20 cellular contexts compared by ENCODE assay signal in genomic region chr9:89945133-89945532, GRCh38.
DNase-seq lines count a peak whose midpoint lies in the region; ATAC-seq and TF ChIP-seq lines count a peak whose summit lies in the region.
"Had no signal": no experiment of that assay in that cellular context is flagged by ENCODE, and none has a peak within 500 bp of the region (broad histone marks: within the 10 kb centered on the region; RNA-seq: fewer than 3 reads in every experiment).

No MANE protein-coding gene starts in this region.

- in situ Hi-C loops in GM23248 (cut with MboI) = no loop called here

- H3K4me1 Mint-ChIP-seq in chondrocyte (ENCODE audit: low read depth) (peaks cover 11% of the 10 kb centered on the region), osteocyte (ENCODE audit: unreplicated experiment) (no peaks in the 10 kb centered on the region)

- ATAC-seq in HG02642 (IDR thresholded peaks at IDR 0.05; ENCODE audit: poor library complexity, unreplicated experiment) = no peak

- H3K9me3 ChIP-seq in GM23248 (ENCODE audit: low read depth) = no peaks in the 10 kb centered on the region
- H3K9me3 ChIP-seq: ascending aorta, testis had no signal

- DNase-seq in HEK293T (ENCODE audit: extremely low spot score) = peak; percentile 43
- DNase-seq in chondrocyte (ENCODE audit: low spot score) = no peak
- DNase-seq in osteocyte (ENCODE audit: extremely low spot score, unreplicated experiment) = peak; percentile 44
- DNase-seq in NCI-H1417 (lab: John Stamatoyannopoulos, UW) = no peak
- DNase-seq in GM23248 = no peak
- DNase-seq: activated CD4-positive, alpha-beta T cell treated with anti-CD3 and anti-CD28 coated beads for 4 hours; activated naive CD4-positive, alpha-beta T cell treated with Interleukin-2 at 50 U/mL for 16 hours; DMS53; head of caudate nucleus; NCI-H1694 treated with DMSO at 0.1 percent for 48 hours; NCI-H446; nucleus accumbens; SIG-M5; stimulated activated CD4-positive, alpha-beta T cell treated with anti-CD3 and anti-CD28 coated beads, Interleukin-4, amount 100 ng/mL, for 24 hours; stimulated activated CD8-positive, alpha-beta memory T cell treated with anti-CD3 and anti-CD28 coated beads, Interleukin-4, amount 100 ng/mL, for 48 hours; T-helper 9 cell; testis had no signal

- H3K4me2 ChIP-seq in GM23248 (ENCODE audit: unreplicated experiment) = no peak overlapping the region

- H3K27ac ChIP-seq in GM23248 = no peak overlapping the region
- H3K27ac ChIP-seq: ascending aorta, testis had no signal

- peaks cover 13% of the 10 kb centered on the region for H3K27me3 Mint-ChIP-seq in chondrocyte (ENCODE audit: low read depth)
- peaks cover 9% of the 10 kb centered on the region for H3K27me3 Mint-ChIP-seq in osteocyte (ENCODE audit: unreplicated experiment)

- H3K9me2 ChIP-seq in GM23248 (ENCODE audit: insufficient read depth) = no peaks in the 10 kb centered on the region

- H3K27me3 ChIP-seq in GM23248 (replicated peaks; ENCODE audit: insufficient read depth) = no peaks in the 10 kb centered on the region; the same call in 1 of the 2 replicates
- H3K27me3 ChIP-seq: ascending aorta, testis had no signal

- H3K27ac Mint-ChIP-seq in chondrocyte (ENCODE audit: unreplicated experiment) = no peak overlapping the region
- H3K27ac Mint-ChIP-seq in osteocyte (ENCODE audit: unreplicated experiment) = no peak overlapping the region

- H3K4me3 ChIP-seq in GM23248 = no peak overlapping the region
- H3K4me3 ChIP-seq: ascending aorta, testis had no signal

- CTCF ChIA-PET in HEK293T (lab: Yijun Ruan, JAX) = no interaction called here

- POLR2A ChIA-PET in HEK293T (lab: Yijun Ruan, JAX) = no interaction called here

- H3K9ac ChIP-seq in GM23248 = no peak overlapping the region

- H3K36me3 Mint-ChIP-seq in chondrocyte (ENCODE audit: low read depth) (no peaks in the 10 kb centered on the region), osteocyte (ENCODE audit: unreplicated experiment) (no peaks in the 10 kb centered on the region)

- no peaks in the 10 kb centered on the region for H3K36me3 ChIP-seq in GM23248 (ENCODE audit: low read depth)
- H3K36me3 ChIP-seq: ascending aorta had no signal

- TF ChIP-seq CTCF in GM12872 (IDR thresholded peaks at IDR 0.05; ENCODE audit: insufficient read depth, low read depth, low read length) = peak; percentile 50
- peak; percentile 33 for TF ChIP-seq CTCF in chondrocyte (IDR thresholded peaks at IDR 0.05)
- peak; percentile 13 for TF ChIP-seq CTCF in osteocyte (IDR thresholded peaks at IDR 0.05)

- no peaks in the 10 kb centered on the region for H3K79me2 ChIP-seq in GM23248 (ENCODE audit: insufficient read depth)

- H3K9me3 Mint-ChIP-seq in chondrocyte (ENCODE audit: low read depth) = no peaks in the 10 kb centered on the region
- H3K9me3 Mint-ChIP-seq in osteocyte (ENCODE audit: unreplicated experiment) = no peaks in the 10 kb centered on the region

- 67 to 93% methylated on average over 4 of the region's 4 CpGs for WGBS in GM23248 (ENCODE audit: low coverage in 1 of 2, low lambda C conversion rate in 2 of 2, missing lambda C conversion rate in 2 of 2), 2 experiments

- H4K20me1 ChIP-seq in GM23248 (ENCODE audit: insufficient read depth) = no peaks in the 10 kb centered on the region

- no peak overlapping the region for H2AFZ ChIP-seq in GM23248

- no peaks in the 10 kb centered on the region for H3K4me1 ChIP-seq in GM23248 (ENCODE audit: insufficient read depth)
- H3K4me1 ChIP-seq: testis had no signal

- no peaks in the 10 kb centered on the region for H3F3A ChIP-seq in GM23248 (ENCODE audit: insufficient read depth)

- no peak overlapping the region for H3K4me3 Mint-ChIP-seq in chondrocyte (ENCODE audit: unreplicated experiment)
- H3K4me3 Mint-ChIP-seq in osteocyte (ENCODE audit: unreplicated experiment) = no peak overlapping the region

TF ChIP-seq in HEK293T, 16 proteins besides CTCF, POLR2A, EP300 and RAD21:
- no peak for TF ChIP-seq PKNOX1 (IDR thresholded peaks at IDR 0.05)
- TF ChIP-seq FOXK2 (IDR thresholded peaks at IDR 0.05) = no peak
- TF ChIP-seq FOXM1 (IDR thresholded peaks at IDR 0.05; ENCODE audit: borderline replicate concordance) = no peak
- TF ChIP-seq NFRKB (IDR thresholded peaks at IDR 0.05) = no peak
- TF ChIP-seq SP1 (IDR thresholded peaks at IDR 0.05) = no peak
- TF ChIP-seq ELF4 (IDR thresholded peaks at IDR 0.05) = no peak
- no peak for TF ChIP-seq CTBP1 (IDR thresholded peaks at IDR 0.05; ENCODE audit: borderline replicate concordance)
- no peak for TF ChIP-seq L3MBTL2 (conservative IDR thresholded peaks at IDR 0.05)
- no peak for TF ChIP-seq ARNT (IDR thresholded peaks at IDR 0.05)
- TF ChIP-seq FOXA1 (IDR thresholded peaks at IDR 0.05) = no peak
- no peak for TF ChIP-seq LEF1 (IDR thresholded peaks at IDR 0.05; ENCODE audit: borderline replicate concordance)
- TF ChIP-seq BHLHE40 (IDR thresholded peaks at IDR 0.05; ENCODE audit: borderline replicate concordance) = no peak
- TF ChIP-seq ZNF384 (IDR thresholded peaks at IDR 0.05) = no peak
- no peak for TF ChIP-seq SUZ12 (IDR thresholded peaks at IDR 0.05)
- TF ChIP-seq HDGF (IDR thresholded peaks at IDR 0.05; ENCODE audit: borderline replicate concordance) = no peak
- TF ChIP-seq TARDBP (IDR thresholded peaks at IDR 0.05) = no peak

Comparison
In these comparisons a context has a peak if more than half of its experiments do, and no peak if none do; other contexts are left out.
1. DNase-seq: peak in HEK293T (single experiment) and osteocyte (single experiment); none in chondrocyte (single experiment), NCI-H1417 (0 of 3) and GM23248 (single experiment).
2. Peak in every context shown above with its lines, with median percentiles within 50 percentile points of each other: CTCF ChIP-seq.